ENCODE assay signal across 1 cellular context in the genomic region with DNA sequence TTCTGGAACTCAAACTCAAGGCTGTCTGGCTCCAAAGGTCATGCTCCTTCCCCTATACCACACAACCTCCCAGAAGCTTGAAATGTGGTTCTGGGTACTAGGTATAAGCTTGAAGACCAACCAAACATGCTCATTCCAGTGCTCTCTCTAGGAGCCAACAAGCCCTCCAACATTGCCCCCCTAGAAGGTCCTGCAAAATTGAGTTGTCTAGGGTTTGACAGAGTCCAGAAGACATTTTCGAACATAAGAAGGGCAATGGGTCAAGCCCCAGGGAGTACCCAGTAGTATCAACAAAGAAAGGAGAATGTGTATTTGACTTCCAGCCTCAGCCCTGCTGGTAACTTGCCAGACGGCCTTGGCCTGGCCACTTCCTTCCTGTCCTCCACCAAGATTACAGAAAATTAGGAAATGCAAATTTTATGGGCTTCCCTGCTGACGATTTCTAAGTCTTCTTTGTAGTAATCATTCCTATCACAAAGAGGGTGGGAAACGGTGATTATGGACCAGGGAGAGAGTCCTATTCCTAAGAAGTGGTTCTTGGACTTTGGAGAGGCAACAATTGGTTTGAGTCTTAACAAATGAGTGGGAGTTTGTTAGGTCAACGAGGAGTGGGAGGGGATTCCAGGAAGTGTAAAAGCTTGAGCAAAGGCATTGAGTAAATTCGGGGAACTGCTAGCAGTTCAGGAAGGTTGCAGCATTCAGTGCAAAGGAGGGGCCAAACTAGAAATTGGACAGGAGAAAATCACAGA.
A peak's percentile ranks its signal among the peaks of the same experiment; 100 is the strongest.
TF ChIP-seq lines count a peak whose summit lies in the region.

No MANE protein-coding gene starts in this region.

TF ChIP-seq in GM12878, 131 proteins besides CTCF, POLR2A, EP300 and RAD21 (continued from another document):
- TF ChIP-seq ELK1 (IDR thresholded peaks at IDR 0.05; ENCODE audit: low read depth, low read length) (no peak), EGR1 (IDR thresholded peaks at IDR 0.05; ENCODE audit: borderline replicate concordance in 1 of 2, low read depth in 2 of 2, low read length in 2 of 2) (0 out of 3 replicates have a peak, but pooled peaks of 1 of the 2 experiments have one; percentile 41), WRNIP1 (IDR thresholded peaks at IDR 0.05; ENCODE audit: borderline replicate concordance, low read depth, low read length) (no peak), RBBP5 (conservative IDR thresholded peaks at IDR 0.05) (no peak), SIX5 (IDR thresholded peaks at IDR 0.05; ENCODE audit: low read depth, low read length, severe bottlenecking) (no peak), ZBED1 (IDR thresholded peaks at IDR 0.05; ENCODE audit: borderline replicate concordance) (0 out of 2 replicates have a peak, but pooled peaks have one; percentile 64), SMAD5 (IDR thresholded peaks at IDR 0.05; ENCODE audit: low read depth) (0 out of 2 replicates have a peak, but pooled peaks have one; percentile 30), RB1 (IDR thresholded peaks at IDR 0.05; ENCODE audit: borderline replicate concordance) (no peak), MEF2A (IDR thresholded peaks at IDR 0.05; ENCODE audit: insufficient read depth, low read depth, low read length) (no peak), GABPA (IDR thresholded peaks at IDR 0.05; ENCODE audit: low read depth) (no peak), SIN3A (IDR thresholded peaks at IDR 0.05; ENCODE audit: low read depth, low read length) (no peak), ZNF217 (IDR thresholded peaks at IDR 0.05) (no peak)
- TF ChIP-seq, protein P1, sequence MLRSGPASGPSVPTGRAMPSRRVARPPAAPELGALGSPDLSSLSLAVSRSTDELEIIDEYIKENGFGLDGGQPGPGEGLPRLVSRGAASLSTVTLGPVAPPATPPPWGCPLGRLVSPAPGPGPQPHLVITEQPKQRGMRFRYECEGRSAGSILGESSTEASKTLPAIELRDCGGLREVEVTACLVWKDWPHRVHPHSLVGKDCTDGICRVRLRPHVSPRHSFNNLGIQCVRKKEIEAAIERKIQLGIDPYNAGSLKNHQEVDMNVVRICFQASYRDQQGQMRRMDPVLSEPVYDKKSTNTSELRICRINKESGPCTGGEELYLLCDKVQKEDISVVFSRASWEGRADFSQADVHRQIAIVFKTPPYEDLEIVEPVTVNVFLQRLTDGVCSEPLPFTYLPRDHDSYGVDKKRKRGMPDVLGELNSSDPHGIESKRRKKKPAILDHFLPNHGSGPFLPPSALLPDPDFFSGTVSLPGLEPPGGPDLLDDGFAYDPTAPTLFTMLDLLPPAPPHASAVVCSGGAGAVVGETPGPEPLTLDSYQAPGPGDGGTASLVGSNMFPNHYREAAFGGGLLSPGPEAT (IDR thresholded peaks at IDR 0.05; ENCODE audit: low read depth) = no peak
TF ChIP-seq in GM12878: peak in this region for 16.
